ENCODE assay signal across 36 cellular contexts in the genomic region with DNA sequence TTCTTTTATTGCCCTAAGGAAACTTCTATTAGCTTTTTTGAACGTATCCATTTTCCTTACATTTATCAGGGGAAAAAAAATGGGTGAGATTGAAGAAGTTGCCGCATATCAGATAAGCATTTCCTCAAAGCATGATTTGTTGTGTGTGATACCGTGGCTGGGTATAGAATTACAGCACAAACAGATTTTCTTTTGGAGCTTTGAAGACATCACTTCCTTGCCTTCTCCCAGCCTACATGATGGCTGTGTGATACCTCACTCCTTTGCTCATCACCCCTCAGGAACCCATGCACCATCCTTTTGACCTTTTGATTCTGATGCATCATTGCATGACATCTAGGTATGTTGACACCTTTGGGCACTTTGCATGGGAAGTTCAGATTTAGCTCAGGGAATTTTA.
"Had no signal": no experiment of that assay in that cellular context is flagged by ENCODE, and none has a peak within 500 bp of the region (broad histone marks: within the 10 kb centered on the region; RNA-seq: fewer than 3 reads in every experiment).

No MANE protein-coding gene starts in this region.

- H3K4me3 ChIP-seq: MG63 had no signal

- H3K36me3 ChIP-seq: MG63 had no signal

- DNase-seq: Karpas-422, Kasumi-1, MG63, MM.1S, MV-4-11, NCI-H1048, NCI-H1092, NCI-H1092 treated with DMSO at 0.1 percent for 48 hours, NCI-H1105, NCI-H1105 treated with DMSO at 0.1 percent for 48 hours, NCI-H1417, NCI-H1417 treated with DMSO at 0.1 percent for 48 hours, NCI-H1436, NCI-H1436 treated with DMSO at 0.1 percent for 48 hours, NCI-H146, NCI-H1694, NCI-H1694 treated with DMSO at 0.1 percent for 48 hours, NCI-H187, NCI-H187 treated with DMSO at 0.1 percent for 48 hours, NCI-H1930, NCI-H2029, NCI-H2029 treated with DMSO at 0.1 percent for 48 hours, NCI-H2081, NCI-H2081 treated with DMSO at 0.1 percent for 48 hours, NCI-H2107, NCI-H2171, NCI-H2171 treated with DMSO at 0.1 percent for 48 hours, NCI-H2227 treated with DMSO at 0.1 percent for 48 hours, NCI-H226, NCI-H345, NCI-H446, NCI-H446 treated with DMSO at 0.1 percent for 48 hours, NCI-H510A, NCI-H510A treated with DMSO at 0.1 percent for 48 hours, NCI-H524, NCI-H524 treated with DMSO at 0.1 percent for 48 hours had no signal

- H3K27me3 ChIP-seq: MG63 had no signal

- H3K9me3 ChIP-seq: MG63 had no signal
